In genomic region chr7:122679813-122680212, GRCh38 we compare ENCODE assay signal across 1 cellular context.
TF ChIP-seq lines count a peak whose summit lies in the region.

No MANE protein-coding gene starts in this region.

TF ChIP-seq in WTC11, 78 proteins besides CTCF, POLR2A, EP300 and RAD21:
- TF ChIP-seq ZNF219 (CRISPR knock-in tag; IDR thresholded peaks at IDR 0.05; ENCODE audit: borderline replicate concordance) (no peak), SOX15 (CRISPR knock-in tag; IDR thresholded peaks at IDR 0.05) (no peak), ZNF532 (CRISPR knock-in tag; IDR thresholded peaks at IDR 0.05; ENCODE audit: borderline replicate concordance) (no peak), GRHL2 (CRISPR knock-in tag; IDR thresholded peaks at IDR 0.05; ENCODE audit: insufficient replicate concordance, severe bottlenecking) (no peak), NR3C1 (CRISPR knock-in tag; conservative IDR thresholded peaks at IDR 0.05; ENCODE audit: low read depth) (no peak), CBFB (CRISPR knock-in tag; IDR thresholded peaks at IDR 0.05; ENCODE audit: low read depth) (no peak), FOXP4 (CRISPR knock-in tag; IDR thresholded peaks at IDR 0.05) (no peak), GABPB1 (CRISPR knock-in tag; IDR thresholded peaks at IDR 0.05) (no peak), ATF3 (CRISPR knock-in tag; conservative IDR thresholded peaks at IDR 0.05) (no peak), ZMAT4 (CRISPR knock-in tag; IDR thresholded peaks at IDR 0.05) (no peak), RELA (CRISPR knock-in tag; IDR thresholded peaks at IDR 0.05; ENCODE audit: borderline replicate concordance) (no peak), AFF4 (CRISPR knock-in tag; IDR thresholded peaks at IDR 0.05; ENCODE audit: borderline replicate concordance) (no peak)
